In genomic region chr4:138114434-138114833, GRCh38 we compare ENCODE assay signal across 11 cellular contexts.
A peak's percentile ranks its signal among the peaks of the same experiment; 100 is the strongest.
DNase-seq lines count a peak whose midpoint lies in the region; ATAC-seq, FAIRE-seq and TF ChIP-seq lines count a peak whose summit lies in the region.
"Had no signal": no experiment of that assay in that cellular context is flagged by ENCODE, and none has a peak within 500 bp of the region (broad histone marks: within the 10 kb centered on the region; RNA-seq: fewer than 3 reads in every experiment).

No MANE protein-coding gene starts in this region.

- H2AFZ ChIP-seq in keratinocyte (ENCODE audit: control insufficient read depth, low read length), result peak overlapping the region; percentile 20

- H3K4me1 ChIP-seq in keratinocyte (ENCODE audit: control insufficient read depth, extremely low read depth, insufficient read depth, low read length) (peaks cover 22% of the 10 kb centered on the region), testis (no peaks in the 10 kb centered on the region)

- WGBS in testis, 2 donors, result 45 to 55% methylated on average over 1 of the region's 1 CpG

- H3K79me2 ChIP-seq in keratinocyte (ENCODE audit: control insufficient read depth, insufficient read depth, low read length), result no peaks in the 10 kb centered on the region

- H4K20me1 ChIP-seq in keratinocyte (ENCODE audit: control insufficient read depth, extremely low read depth, insufficient read depth, low read length), result no peaks in the 10 kb centered on the region

- H3K27me3 ChIP-seq in keratinocyte (ENCODE audit: control insufficient read depth, extremely low read depth, insufficient read depth, low read length), result no peaks in the 10 kb centered on the region
- H3K27me3 ChIP-seq in testis, result no peaks in the 10 kb centered on the region
- H3K27me3 ChIP-seq: esophagus muscularis mucosa had no signal

- H3K9ac ChIP-seq in keratinocyte (ENCODE audit: control insufficient read depth, extremely low read depth, insufficient read depth, low read length), result no peak overlapping the region

- H3K4me3 ChIP-seq in keratinocyte (ENCODE audit: control insufficient read depth in 2 of 3, extremely low read depth in 1 of 3, insufficient read depth in 2 of 3, low read depth in 1 of 3, low read length in 3 of 3) (no peak overlapping the region), testis (no peak overlapping the region)
- H3K4me3 ChIP-seq: esophagus muscularis mucosa had no signal

- no peak overlapping the region for H3K4me2 ChIP-seq in keratinocyte (ENCODE audit: control insufficient read depth, extremely low read depth, insufficient read depth, low read depth, low read length)

- intact Hi-C loops in testis (cut with DNase I; ENCODE audit: low total_unique reads), result no loop called here

- DNase-seq in keratinocyte (ENCODE audit: low read depth, low spot score), result no peak
- DNase-seq in activated CD4-positive, CD25-positive, alpha-beta regulatory T cell treated with anti-CD3 and anti-CD28 coated beads, Interleukin-2, amount 50 U/mL, for 72 hours, result no peak
- no peak for DNase-seq in SW 1271 (lab: John Stamatoyannopoulos, UW)
- no peak for DNase-seq in NCI-H2196 treated with DMSO at 0.1 percent for 48 hours (lab: John Stamatoyannopoulos, UW; ENCODE audit: unreplicated experiment)
- no peak for DNase-seq in testis
- DNase-seq: GOT3, NCI-H82 had no signal

- no peaks in the 10 kb centered on the region for H3K9me3 ChIP-seq in keratinocyte (ENCODE audit: control insufficient read depth, low read depth, low read length)
- no peaks in the 10 kb centered on the region for H3K9me3 ChIP-seq in testis
- H3K9me3 ChIP-seq: esophagus muscularis mucosa had no signal

- no peaks in the 10 kb centered on the region for H3K9me1 ChIP-seq in keratinocyte (ENCODE audit: control insufficient read depth, extremely low read depth, insufficient read depth, low read length)

- ATAC-seq in GM18868 (IDR thresholded peaks at IDR 0.05; ENCODE audit: unreplicated experiment) (peak; percentile 98), GM21825 (IDR thresholded peaks at IDR 0.05; ENCODE audit: unreplicated experiment) (peak; percentile 99), HG03565 (IDR thresholded peaks at IDR 0.05; ENCODE audit: unreplicated experiment) (peak; percentile 99)

- no peak overlapping the region for H3K27ac ChIP-seq in keratinocyte (ENCODE audit: control insufficient read depth, insufficient read depth, low read length)
- H3K27ac ChIP-seq in testis, result no peak overlapping the region
- H3K27ac ChIP-seq: esophagus muscularis mucosa had no signal

- dilution Hi-C loops in keratinocyte (cut with MboI; ENCODE audit: extremely low pct_ligation_motif_present, low sequenced_read_pairs), result no loop called here

- FAIRE-seq in keratinocyte (lab: Jason Lieb, UNC), result peak; percentile 41

- no peak for TF ChIP-seq CTCF in keratinocyte (optimal IDR thresholded peaks at IDR 0.05 in 1 of 3, IDR thresholded peaks at IDR 0.05 in 1 of 3, conservative IDR thresholded peaks at IDR 0.05 in 1 of 3; ENCODE audit: extremely low read depth in 1 of 3, insufficient read depth in 2 of 3, low read length in 3 of 3)
- no peak for TF ChIP-seq CTCF in testis (IDR thresholded peaks at IDR 0.05)

- H3K36me3 ChIP-seq in keratinocyte (ENCODE audit: control insufficient read depth in 2 of 2, extremely low read depth in 1 of 2, insufficient read depth in 2 of 2, low read length in 2 of 2) (no peaks in the 10 kb centered on the region), testis (ENCODE audit: low read depth, missing control alignments) (no peaks in the 10 kb centered on the region)
- H3K36me3 ChIP-seq: esophagus muscularis mucosa had no signal

- TF ChIP-seq POLR2A in testis (IDR thresholded peaks at IDR 0.05), result no peak
